In genomic region chr1:4729108-4729506, GRCh38 we compare ENCODE assay signal across 1 cellular context.
TF ChIP-seq lines count a peak whose summit lies in the region.

No MANE protein-coding gene starts in this region.

TF ChIP-seq in H1, 55 proteins besides CTCF, POLR2A, EP300 and RAD21:
- no peak for TF ChIP-seq YY1 (IDR thresholded peaks at IDR 0.05; ENCODE audit: low read depth, low read length)
- no peak for TF ChIP-seq POLR2AphosphoS5 (IDR thresholded peaks at IDR 0.05; ENCODE audit: low read depth, low read length)
- TF ChIP-seq SAP30 (IDR thresholded peaks at IDR 0.05; ENCODE audit: insufficient read depth, insufficient replicate concordance, low read length), result no peak
- no peak for TF ChIP-seq E2F6 (IDR thresholded peaks at IDR 0.05)
